ENCODE assay signal across 27 cellular contexts in the genomic region with DNA sequence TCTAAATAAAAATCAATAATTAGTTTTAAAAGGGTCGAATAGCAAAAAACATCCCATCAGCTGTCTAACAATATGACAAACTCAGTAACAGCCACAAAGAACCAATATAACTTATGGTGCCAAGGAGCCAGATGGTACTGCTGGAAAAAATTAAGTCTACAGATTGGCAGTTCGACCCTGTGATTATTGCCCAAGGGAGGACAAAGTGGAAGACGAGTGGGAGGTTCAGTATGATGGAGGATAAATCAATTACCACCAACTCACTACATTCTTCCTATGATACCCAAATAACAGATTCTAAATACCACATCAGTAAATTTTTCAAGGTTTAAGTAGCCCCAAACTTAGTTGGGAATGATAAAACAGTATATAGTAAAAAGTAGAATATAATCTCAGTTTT.
"Had no signal": no experiment of that assay in that cellular context is flagged by ENCODE, and none has a peak within 500 bp of the region (broad histone marks: within the 10 kb centered on the region; RNA-seq: fewer than 3 reads in every experiment).

No MANE protein-coding gene starts in this region.

- H3K4me3 Mint-ChIP-seq: activated naive CD8-positive, alpha-beta T cell; activated T-cell treated with anti-CD3 and anti-CD28 coated beads, Interleukin-2, amount 50 U/mL, for 24 hours; effector memory CD8-positive, alpha-beta T cell; immature natural killer cell; naive B cell; stimulated activated naive B cell treated with anti-CD40 and anti-IgM and Interleukin-4, amounts not matched to agents 10 μg/mL and 1 μg/mL and 100 μg/mL, for 72 hours had no signal

- H3K4me1 ChIP-seq: ascending aorta, gastrocnemius medialis, transverse colon had no signal

- H3K27me3 Mint-ChIP-seq: activated naive CD8-positive, alpha-beta T cell; activated T-cell treated with anti-CD3 and anti-CD28 coated beads, Interleukin-2, amount 50 U/mL, for 24 hours; effector memory CD8-positive, alpha-beta T cell; naive B cell; stimulated activated naive B cell treated with anti-CD40 and anti-IgM and Interleukin-4, amounts not matched to agents 10 μg/mL and 1 μg/mL and 100 μg/mL, for 72 hours had no signal

- H3K27ac Mint-ChIP-seq: activated naive CD8-positive, alpha-beta T cell; activated T-cell treated with anti-CD3 and anti-CD28 coated beads, Interleukin-2, amount 50 U/mL, for 24 hours; activated T-helper 2 cell treated with anti-CD3 and anti-CD28 coated beads, Interferon-gamma antibody, Interleukin-2, Interleukin-4, amounts not matched to agents 10 μg/mL and 5 μg/mL and 100 μg/mL, durations not matched to agents 14 hours and 24 hours and 36 hours; effector memory CD8-positive, alpha-beta T cell; immature natural killer cell; naive B cell; stimulated activated naive B cell treated with anti-CD40 and anti-IgM and Interleukin-4, amounts not matched to agents 10 μg/mL and 1 μg/mL and 100 μg/mL, for 72 hours had no signal

- H3K27me3 ChIP-seq: adrenal gland, ascending aorta, brain microvascular endothelial cell, dorsolateral prefrontal cortex, esophagus muscularis mucosa, gastrocnemius medialis, sigmoid colon, transverse colon had no signal

- H3K27ac ChIP-seq: adrenal gland, ascending aorta, brain microvascular endothelial cell, dorsolateral prefrontal cortex, esophagus muscularis mucosa, gastrocnemius medialis, lower lobe of right lung, sigmoid colon, transverse colon had no signal

- DNase-seq: activated CD4-positive, alpha-beta T cell treated with anti-CD3 and anti-CD28 coated beads for 1 hour; activated CD8-positive, alpha-beta memory T cell treated with anti-CD3 and anti-CD28 coated beads for 24 hours; activated CD8-positive, alpha-beta memory T cell treated with anti-CD3 and anti-CD28 coated beads, Interleukin-2, amount 50 U/mL, for 4 hours; activated naive CD4-positive, alpha-beta T cell; activated T-cell treated with anti-CD3 and anti-CD28 coated beads, Interleukin-2, amount 50 U/mL, for 24 hours; adrenal gland; brain microvascular endothelial cell; caudate nucleus; dorsolateral prefrontal cortex; effector memory CD8-positive, alpha-beta T cell; gastrocnemius medialis; immature natural killer cell; lower lobe of right lung; mesendoderm; naive B cell; occipital lobe; sigmoid colon; stimulated activated CD4-positive, alpha-beta T cell treated with anti-CD3 and anti-CD28 coated beads, Interleukin-2, amount 100 ng/mL, for 48 hours; stimulated activated CD8-positive, alpha-beta memory T cell treated with anti-CD3 and anti-CD28 coated beads, Interleukin-4, amount 100 ng/mL, for 48 hours; stimulated activated naive B cell treated with anti-CD40 and anti-IgM and Interleukin-4, amounts not matched to agents 10 μg/mL and 1 μg/mL and 100 μg/mL, for 72 hours; T-helper 9 cell; transverse colon had no signal

- H3K36me3 Mint-ChIP-seq: activated naive CD8-positive, alpha-beta T cell had no signal

- H3K9me3 ChIP-seq: adrenal gland, ascending aorta, gastrocnemius medialis, lower lobe of right lung, sigmoid colon, transverse colon had no signal

- H3K4me3 ChIP-seq: adrenal gland, ascending aorta, dorsolateral prefrontal cortex, esophagus muscularis mucosa, gastrocnemius medialis, lower lobe of right lung, sigmoid colon, smooth muscle cell, transverse colon had no signal

- H3K9me3 Mint-ChIP-seq: activated T-cell treated with anti-CD3 and anti-CD28 coated beads, Interleukin-2, amount 50 U/mL, for 24 hours; activated T-helper 2 cell treated with anti-CD3 and anti-CD28 coated beads, Interferon-gamma antibody, Interleukin-2, Interleukin-4, amounts not matched to agents 10 μg/mL and 5 μg/mL and 100 μg/mL, durations not matched to agents 14 hours and 24 hours and 36 hours; effector memory CD8-positive, alpha-beta T cell; immature natural killer cell had no signal

- H3K36me3 ChIP-seq: adrenal gland, ascending aorta, brain microvascular endothelial cell, esophagus muscularis mucosa, gastrocnemius medialis, lower lobe of right lung, sigmoid colon, transverse colon had no signal
